In genomic region chr9:34662544-34663295, GRCh38 we compare ENCODE assay signal across 20 cellular contexts. TPM values are rescaled to one million over a fixed set of nuclear protein-coding genes. Genes with fewer than 3 reads are reported as not detected.
DNase-seq lines count a peak whose midpoint lies in the region; ATAC-seq and TF ChIP-seq lines count a peak whose summit lies in the region.
"Had no signal": no experiment of that assay in that cellular context is flagged by ENCODE, and none has a peak within 500 bp of the region (broad histone marks: within the 10 kb centered on the region; RNA-seq: fewer than 3 reads in every experiment).

Gene CCL27 (minus strand): TSS chr9:34662657. CDS start chr9:34662633, 24 bp downstream.

- H3K9me3 Mint-ChIP-seq in activated T-cell treated with anti-CD3 and anti-CD28 coated beads, Interleukin-2, amount 50 U/mL, for 24 hours = no peaks in the 10 kb centered on the region
- no peaks in the 10 kb centered on the region for H3K9me3 Mint-ChIP-seq in activated T-cell treated with anti-CD3 and anti-CD28 coated beads, Interleukin-2, amount 50 U/mL, for 72 hours
- H3K9me3 Mint-ChIP-seq in activated T-helper 17 cell treated with anti-CD3 and anti-CD28 coated beads, Interleukin-2, amount 50 U/mL, for 72 hours = no peaks in the 10 kb centered on the region
- H3K9me3 Mint-ChIP-seq: IgD-negative memory B cell had no signal

- H3K4me1 Mint-ChIP-seq in activated T-cell treated with anti-CD3 and anti-CD28 coated beads, Interleukin-2, amount 50 U/mL, for 24 hours (ENCODE audit: low read depth) = peaks cover 37% of the 10 kb centered on the region
- peaks cover 46% of the 10 kb centered on the region for H3K4me1 Mint-ChIP-seq in activated T-cell treated with anti-CD3 and anti-CD28 coated beads, Interleukin-2, amount 50 U/mL, for 72 hours (ENCODE audit: low read depth)
- peaks cover 36% of the 10 kb centered on the region for H3K4me1 Mint-ChIP-seq in activated T-helper 17 cell treated with anti-CD3 and anti-CD28 coated beads, Interleukin-2, amount 50 U/mL, for 72 hours

- H3K27me3 Mint-ChIP-seq in activated T-cell treated with anti-CD3 and anti-CD28 coated beads, Interleukin-2, amount 50 U/mL, for 24 hours = no peaks in the 10 kb centered on the region
- no peaks in the 10 kb centered on the region for H3K27me3 Mint-ChIP-seq in activated T-cell treated with anti-CD3 and anti-CD28 coated beads, Interleukin-2, amount 50 U/mL, for 72 hours (ENCODE audit: low read depth)
- H3K27me3 Mint-ChIP-seq in activated T-helper 17 cell treated with anti-CD3 and anti-CD28 coated beads, Interleukin-2, amount 50 U/mL, for 72 hours = no peaks in the 10 kb centered on the region
- H3K27me3 Mint-ChIP-seq: IgD-negative memory B cell had no signal

- ATAC-seq in activated T-cell treated with anti-CD3 and anti-CD28 coated beads, Interleukin-2, amount 50 U/mL, for 72 hours (replicated peaks in 1 of 2) = no peak
- ATAC-seq in activated T-helper 17 cell treated with anti-CD3 and anti-CD28 coated beads, Interleukin-2, amount 50 U/mL, for 72 hours (replicated peaks) = no peak

- no peak for DNase-seq in activated T-cell treated with anti-CD3 and anti-CD28 coated beads, Interleukin-2, amount 50 U/mL, for 24 hours
- no peak for DNase-seq in activated T-cell treated with anti-CD3 and anti-CD28 coated beads, Interleukin-2, amount 50 U/mL, for 72 hours
- DNase-seq in tibial artery = no peak
- no peak for DNase-seq in SIG-M5 (lab: John Stamatoyannopoulos, UW)
- no peak for DNase-seq in NCI-H187 (lab: John Stamatoyannopoulos, UW)
- DNase-seq in middle frontal gyrus (ENCODE audit: extremely low spot score, low spot score) = no peak
- DNase-seq: ACHN; activated CD8-positive, alpha-beta memory T cell treated with anti-CD3 and anti-CD28 coated beads, Interleukin-2, amount 50 U/mL, for 4 hours; anterior cingulate cortex; COR-L47; dermis blood vessel endothelial cell; NCI-H1092 had no signal

- TF ChIP-seq CTCF in tibial artery (IDR thresholded peaks at IDR 0.05) = no peak

- H3K4me3 Mint-ChIP-seq in activated T-cell treated with anti-CD3 and anti-CD28 coated beads, Interleukin-2, amount 50 U/mL, for 24 hours = no peak within 1 kb of the TSS
- peak within 1 kb of the TSS in 1 of 2 donors; percentile 19 for H3K4me3 Mint-ChIP-seq in activated T-cell treated with anti-CD3 and anti-CD28 coated beads, Interleukin-2, amount 50 U/mL, for 72 hours
- H3K4me3 Mint-ChIP-seq in activated T-helper 17 cell treated with anti-CD3 and anti-CD28 coated beads, Interleukin-2, amount 50 U/mL, for 72 hours = peak within 1 kb of the TSS; percentile 89

- no peaks in the 10 kb centered on the region for H3K27me3 ChIP-seq in esophagus (ENCODE audit: control insufficient read depth in 1 of 2, insufficient read depth in 2 of 2, low read length in 2 of 2)
- H3K27me3 ChIP-seq in tibial artery = no peaks in the 10 kb centered on the region

- peak within 1 kb of the TSS; percentile 76 for H3K27ac Mint-ChIP-seq in activated T-cell treated with anti-CD3 and anti-CD28 coated beads, Interleukin-2, amount 50 U/mL, for 24 hours
- H3K27ac Mint-ChIP-seq in activated T-cell treated with anti-CD3 and anti-CD28 coated beads, Interleukin-2, amount 50 U/mL, for 72 hours = no peak within 1 kb of the TSS
- peak within 1 kb of the TSS; percentile 79 for H3K27ac Mint-ChIP-seq in activated T-helper 17 cell treated with anti-CD3 and anti-CD28 coated beads, Interleukin-2, amount 50 U/mL, for 72 hours

- H3K4me3 ChIP-seq in esophagus (ENCODE audit: low read depth in 1 of 2, low read length in 2 of 2) = no peak within 1 kb of the TSS
- H3K4me3 ChIP-seq in tibial artery = no peak within 1 kb of the TSS

- 71% methylated on average over 4 of the region's 4 CpGs for WGBS in esophagus, 2 donors

- H3K9me3 ChIP-seq in esophagus (ENCODE audit: control insufficient read depth in 2 of 2, insufficient read depth in 1 of 2, low read depth in 1 of 2, low read length in 1 of 2) (no peaks in the 10 kb centered on the region), tibial artery (no peaks in the 10 kb centered on the region)

- H3K27ac ChIP-seq in esophagus (ENCODE audit: low read depth in 2 of 2, low read length in 1 of 2) (peak within 1 kb of the TSS; percentile 3 to 40), tibial artery (peak within 1 kb of the TSS; percentile 96 to 98)

- peaks cover 7 to 13% of the 10 kb centered on the region in 2 donors for H3K4me1 ChIP-seq in esophagus (ENCODE audit: control insufficient read depth in 2 of 2, insufficient read depth in 2 of 2, low read length in 1 of 2)
- peaks cover 0 to 31% (median 18%) of the 10 kb centered on the region in 4 donors for H3K4me1 ChIP-seq in tibial artery

- intact Hi-C loops in tibial artery (cut with DNase I; ENCODE audit: low total_unique reads) = no loop called here

- H3K36me3 ChIP-seq in esophagus (ENCODE audit: control insufficient read depth in 2 of 2, insufficient read depth in 2 of 2, low read length in 1 of 2) (peaks cover 0 to 2% of the 10 kb centered on the region in 2 donors), tibial artery (peaks cover 14 to 47% (median 20%) of the 10 kb centered on the region in 3 donors)

- H3K36me3 Mint-ChIP-seq in activated T-cell treated with anti-CD3 and anti-CD28 coated beads, Interleukin-2, amount 50 U/mL, for 24 hours (ENCODE audit: low read depth) = peaks cover 20% of the 10 kb centered on the region
- H3K36me3 Mint-ChIP-seq in activated T-cell treated with anti-CD3 and anti-CD28 coated beads, Interleukin-2, amount 50 U/mL, for 72 hours (ENCODE audit: insufficient read depth in 2 of 2) = no peaks in the 10 kb centered on the region
- peaks cover 9% of the 10 kb centered on the region for H3K36me3 Mint-ChIP-seq in activated T-helper 17 cell treated with anti-CD3 and anti-CD28 coated beads, Interleukin-2, amount 50 U/mL, for 72 hours (ENCODE audit: low read depth)

RNA-seq across cellular contexts. Expression of gene CCL27, which starts in this region (rescaled TPM):
- 1 to 10 TPM; 1.4 to 3.7 TPM for total RNA-seq in activated T-cell treated with anti-CD3 and anti-CD28 coated beads, Interleukin-2, amount 50 U/mL, for 72 hours
- total RNA-seq in activated T-helper 17 cell treated with anti-CD3 and anti-CD28 coated beads, Interleukin-2, amount 50 U/mL, for 72 hours = 1 to 10 TPM in 1 of 2 donors, under 1 TPM in 1; 0.78 to 1.6 TPM
- polyA plus RNA-seq in esophagus = under 1 TPM; 0.16 to 0.58 TPM
- total RNA-seq: dermis blood vessel endothelial cell, G401, myocyte, pulmonary artery endothelial cell, SK-MEL-5, subcutaneous adipose tissue had no signal
- polyA plus RNA-seq: IgD-negative memory B cell had no signal
